In the genomic region with DNA sequence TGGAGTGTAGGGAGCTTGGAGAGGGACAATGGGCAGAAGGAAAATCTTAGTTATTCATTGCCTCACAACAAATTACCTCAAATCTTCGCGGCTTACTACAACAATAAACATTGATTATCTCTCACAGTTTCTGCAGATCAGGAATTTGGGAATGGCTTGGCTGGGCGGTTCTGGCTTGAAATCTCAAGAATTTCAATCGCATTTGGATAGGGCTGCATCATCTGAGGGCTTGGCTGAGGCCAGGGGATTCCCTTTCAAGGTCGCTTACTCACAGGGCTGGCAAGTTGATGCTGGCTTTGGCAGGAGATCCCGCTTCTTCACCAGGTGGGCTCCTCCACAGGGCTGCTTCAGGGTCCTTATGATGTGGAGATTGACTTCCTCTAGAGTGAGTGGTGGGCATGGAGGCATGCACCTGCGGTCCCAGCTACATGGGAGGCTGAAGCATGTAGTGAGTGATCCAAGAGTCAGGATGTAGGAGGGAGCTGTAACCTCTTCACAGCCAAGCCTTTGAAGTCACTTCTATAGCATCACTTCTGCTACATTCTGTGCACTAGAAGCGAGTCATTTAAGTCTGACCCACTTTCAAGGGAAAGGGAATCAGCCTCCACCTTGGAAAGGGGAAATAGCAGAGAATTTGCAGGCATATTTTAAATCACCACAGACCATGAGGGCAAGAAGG, we compare ENCODE assay signal across 13 cellular contexts.
A peak's percentile ranks its signal among the peaks of the same experiment; 100 is the strongest.
DNase-seq lines count a peak whose midpoint lies in the region; ATAC-seq, FAIRE-seq and TF ChIP-seq lines count a peak whose summit lies in the region.
"Had no signal": no experiment of that assay in that cellular context is flagged by ENCODE, and none has a peak within 500 bp of the region (broad histone marks: within the 10 kb centered on the region; RNA-seq: fewer than 3 reads in every experiment).

No MANE protein-coding gene starts in this region.

- no peak for TF ChIP-seq POLR2A in gastroesophageal sphincter (IDR thresholded peaks at IDR 0.05)

- H3K4me1 ChIP-seq in pancreas (no peaks in the 10 kb centered on the region), gastroesophageal sphincter (peaks cover 0 to 7% (median 2%) of the 10 kb centered on the region in 3 donors)
- H3K4me1 ChIP-seq: uterus had no signal

- H3K9me3 ChIP-seq in pancreas (no peaks in the 10 kb centered on the region), gastroesophageal sphincter (no peaks in the 10 kb centered on the region)
- H3K9me3 ChIP-seq: uterus had no signal

- no peak for TF ChIP-seq CTCF in epithelial cell of proximal tubule (conservative IDR thresholded peaks at IDR 0.05; ENCODE audit: low read depth, low read length)
- no peak for TF ChIP-seq CTCF in pancreas (IDR thresholded peaks at IDR 0.05)
- no peak for TF ChIP-seq CTCF in gastroesophageal sphincter (IDR thresholded peaks at IDR 0.05)

- ATAC-seq in pancreas (peak in 3 of 4 donors; percentile 71 to 74 (median 71)), HG03342 (IDR thresholded peaks at IDR 0.05; ENCODE audit: unreplicated experiment) (no peak), HG02798 (IDR thresholded peaks at IDR 0.05; ENCODE audit: poor library complexity, unreplicated experiment) (no peak), gastroesophageal sphincter (no peak)
- ATAC-seq: CD8-positive, alpha-beta T cell; Right ventricle myocardium inferior had no signal

- WGBS in pancreas, 2 donors, result 57% methylated on average over 8 of the region's 8 CpGs
- 57 to 92% methylated on average over 2 to 4 of the region's 8 CpGs for WGBS in gastroesophageal sphincter (ENCODE audit: low coverage in 1 of 2), 2 donors

- H3K27me3 ChIP-seq in pancreas, result no peaks in the 10 kb centered on the region
- no peaks in the 10 kb centered on the region for H3K27me3 ChIP-seq in gastroesophageal sphincter
- H3K27me3 ChIP-seq: uterus had no signal

- intact Hi-C loops in pancreas (cut with DNase I), result no loop called here

- H3K36me3 ChIP-seq in pancreas (no peaks in the 10 kb centered on the region), gastroesophageal sphincter (no peaks in the 10 kb centered on the region)
- H3K36me3 ChIP-seq: uterus had no signal

- FAIRE-seq in pancreas (lab: Jason Lieb, UNC), result no peak

- H3K27ac ChIP-seq in pancreas (no peak overlapping the region), gastroesophageal sphincter (no peak overlapping the region)
- H3K27ac ChIP-seq: uterus had no signal

- in situ Hi-C loops in Caki2 (cut with HindIII; ENCODE audit: low pct_unique_long_range_greater_than_20kb, low sequenced_read_pairs), result no loop called here

- H3K4me3 ChIP-seq in epithelial cell of proximal tubule (ENCODE audit: low read depth, low read length) (no peak overlapping the region), pancreas (no peak overlapping the region), gastroesophageal sphincter (no peak overlapping the region)
- H3K4me3 ChIP-seq: uterus had no signal

- DNase-seq in Caki2 (ENCODE audit: low read depth) (peak; percentile 83), NCI-H226 (peak; percentile 62), epithelial cell of proximal tubule (ENCODE audit: low read depth) (peak; percentile 72), pancreas (peak in 4 of 6 donors; percentile 16 to 24 (median 22)), Kasumi-1 (lab: John Stamatoyannopoulos, UW) (no peak)
- DNase-seq: CD8-positive, alpha-beta T cell; HFFc6; NCI-H446 treated with DMSO at 0.1 percent for 48 hours; uterus had no signal

- TF ChIP-seq EP300 in gastroesophageal sphincter (IDR thresholded peaks at IDR 0.05), result no peak

Comparison
In these comparisons a context has a peak if more than half of its experiments do, and no peak if none do; other contexts are left out.
1. DNase-seq: peak in Caki2 (single experiment), NCI-H226 (single experiment), epithelial cell of proximal tubule (single experiment) and pancreas (4 of 6); none in Kasumi-1 (0 of 2).
2. ATAC-seq: peak in pancreas (3 of 4); none in HG03342 (single experiment), HG02798 (single experiment) and gastroesophageal sphincter (single experiment).